17 cellular contexts compared by ENCODE assay signal in the genomic region with DNA sequence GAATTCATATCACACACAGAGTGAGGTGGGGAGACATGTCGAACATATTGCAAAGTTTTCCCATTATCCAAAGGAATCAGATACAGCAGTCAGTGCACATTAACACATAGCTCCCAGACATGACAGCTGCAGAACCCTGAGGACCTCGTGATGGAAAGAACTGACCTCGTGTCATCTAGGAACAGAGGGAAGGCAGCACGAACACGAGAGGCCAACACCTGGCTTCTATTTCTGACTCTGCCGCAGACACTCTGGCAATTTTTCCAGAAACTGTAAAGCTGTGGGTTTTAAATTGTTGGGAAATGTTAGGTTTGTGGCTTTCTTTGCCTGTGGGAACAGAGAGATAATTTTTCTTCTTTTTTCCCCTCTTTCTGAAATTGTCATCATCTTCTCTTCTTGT.
"Had no signal": no experiment of that assay in that cellular context is flagged by ENCODE, and none has a peak within 500 bp of the region (broad histone marks: within the 10 kb centered on the region; RNA-seq: fewer than 3 reads in every experiment).

No MANE protein-coding gene starts in this region.

- DNase-seq: activated CD4-positive, alpha-beta T cell treated with anti-CD3 and anti-CD28 coated beads, Interleukin-2, amount 10 ng/mL, durations not matched to agents 24 days and 14 days; activated naive CD4-positive, alpha-beta T cell treated with anti-CD3 and anti-CD28 coated beads for 36 hours; endodermal cell; erythroblast; head of caudate nucleus; islet precursor cell; transverse colon had no signal

- H3K9me3 Mint-ChIP-seq: activated CD4-positive, alpha-beta T cell treated with anti-CD3 and anti-CD28 coated beads, Interleukin-2, amount 10 ng/mL, durations not matched to agents 24 days and 14 days; activated naive CD4-positive, alpha-beta T cell treated with anti-CD3 and anti-CD28 coated beads for 36 hours had no signal

- H3K27me3 ChIP-seq: transverse colon had no signal

- H3K4me3 Mint-ChIP-seq: activated CD4-positive, alpha-beta T cell treated with anti-CD3 and anti-CD28 coated beads, Interleukin-2, amount 10 ng/mL, durations not matched to agents 24 days and 14 days; activated naive CD4-positive, alpha-beta T cell treated with anti-CD3 and anti-CD28 coated beads for 36 hours; activated T-helper 17 cell treated with anti-CD3 and anti-CD28 coated beads, Interleukin-2, amount 50 U/mL, for 72 hours; brain; dendritic cell treated with granulocyte-macrophage colony-stimulating factor and Interleukin-4, amounts not matched to agents 40 ng/mL and 50 ng/mL, for 4 days; endodermal cell; memory B cell; neural crest cell; T-helper 1 cell treated with Interleukin-12 subunit alpha and Interleukin-12 subunit beta and Interleukin-4 antibody, amounts not matched to agents 30 μg/mL and 1 μg/mL, for 36 hours; WTC11 had no signal

- H3K36me3 ChIP-seq: transverse colon had no signal

- H3K9me3 ChIP-seq: transverse colon had no signal

- H3K27me3 Mint-ChIP-seq: activated CD4-positive, alpha-beta T cell treated with anti-CD3 and anti-CD28 coated beads, Interleukin-2, amount 10 ng/mL, durations not matched to agents 24 days and 14 days; dendritic cell treated with granulocyte-macrophage colony-stimulating factor and Interleukin-4, amounts not matched to agents 40 ng/mL and 50 ng/mL, for 4 days; memory B cell had no signal

- H3K36me3 Mint-ChIP-seq: brain, memory B cell had no signal

- H3K4me1 Mint-ChIP-seq: activated CD4-positive, alpha-beta T cell treated with anti-CD3 and anti-CD28 coated beads, Interleukin-2, amount 10 ng/mL, durations not matched to agents 24 days and 14 days; activated T-helper 17 cell treated with anti-CD3 and anti-CD28 coated beads, Interleukin-2, amount 50 U/mL, for 72 hours; neural crest cell; WTC11 had no signal

- H3K4me2 ChIP-seq: smooth muscle cell had no signal

- H3K4me3 ChIP-seq: smooth muscle cell, transverse colon had no signal

- H3K27ac Mint-ChIP-seq: activated CD4-positive, alpha-beta T cell treated with anti-CD3 and anti-CD28 coated beads, Interleukin-2, amount 10 ng/mL, durations not matched to agents 24 days and 14 days; activated naive CD4-positive, alpha-beta T cell treated with anti-CD3 and anti-CD28 coated beads for 36 hours; activated T-helper 17 cell treated with anti-CD3 and anti-CD28 coated beads, Interleukin-2, amount 50 U/mL, for 72 hours; dendritic cell treated with granulocyte-macrophage colony-stimulating factor and Interleukin-4, amounts not matched to agents 40 ng/mL and 50 ng/mL, for 4 days; endodermal cell; memory B cell; T-helper 1 cell treated with Interleukin-12 subunit alpha and Interleukin-12 subunit beta and Interleukin-4 antibody, amounts not matched to agents 30 μg/mL and 1 μg/mL, for 36 hours; WTC11 had no signal

- ATAC-seq: activated T-helper 17 cell treated with anti-CD3 and anti-CD28 coated beads, Interleukin-2, amount 50 U/mL, for 72 hours; left lobe of liver; SK-N-SH treated with all-trans-retinoic acid at 6 μM for 48 hours; WTC11 had no signal

- H3K27ac ChIP-seq: transverse colon had no signal
